Comparison of ENCODE assay signal across 8 cellular contexts in genomic region chr5:127878174-127878750, GRCh38.
DNase-seq lines count a peak whose midpoint lies in the region; ATAC-seq and TF ChIP-seq lines count a peak whose summit lies in the region.

No MANE protein-coding gene starts in this region.

- H3K4me3 ChIP-seq in GM12875 (ENCODE audit: low read depth, low read length): no peak overlapping the region
- H3K4me3 ChIP-seq in brain microvascular endothelial cell (ENCODE audit: low read depth, low read length): no peak overlapping the region
- H3K4me3 ChIP-seq in right lobe of liver: no peak overlapping the region
- H3K4me3 ChIP-seq in coronary artery: no peak overlapping the region

- H3K36me3 ChIP-seq in brain microvascular endothelial cell (replicated peaks): no peaks in the 10 kb centered on the region
- H3K36me3 ChIP-seq in right lobe of liver: no peaks in the 10 kb centered on the region

- in situ Hi-C loops in brain microvascular endothelial cell (cut with HindIII; ENCODE audit: low pct_ligation_motif_present, low sequenced_read_pairs): no loop called here

- H3K4me1 ChIP-seq in right lobe of liver: no peaks in the 10 kb centered on the region

- intact Hi-C loops in right lobe of liver (cut with DNase I): no loop called here

- no peaks in the 10 kb centered on the region for H3K27me3 ChIP-seq in brain microvascular endothelial cell (replicated peaks)
- no peaks in the 10 kb centered on the region for H3K27me3 ChIP-seq in right lobe of liver

- no peak for TF ChIP-seq POLR2A in right lobe of liver (IDR thresholded peaks at IDR 0.05)

- TF ChIP-seq CTCF in GM12875 (IDR thresholded peaks at IDR 0.05; ENCODE audit: borderline replicate concordance, insufficient read depth, low read depth, low read length): peak; percentile 47; the same call in 1 of the 2 replicates
- peak; percentile 80 for TF ChIP-seq CTCF in brain microvascular endothelial cell (IDR thresholded peaks at IDR 0.05; ENCODE audit: low read depth, low read length, missing control alignments)
- peak; percentile 46 to 67 (median 46) for TF ChIP-seq CTCF in right lobe of liver (IDR thresholded peaks at IDR 0.05)
- no peak for TF ChIP-seq CTCF in coronary artery (IDR thresholded peaks at IDR 0.05)

- DNase-seq in AG08395 (ENCODE audit: low spot score) (peak; percentile 47), NCI-H226 (peak; percentile 58), brain microvascular endothelial cell (peak; percentile 53), right lobe of liver (peak in 2 of 3 donors; percentile 48 to 54), coronary artery (ENCODE audit: low spot score) (no peak)

- H3K9me3 ChIP-seq in right lobe of liver: no peaks in the 10 kb centered on the region

- H3K27ac ChIP-seq in brain microvascular endothelial cell (no peak overlapping the region), right lobe of liver (no peak overlapping the region), coronary artery (no peak overlapping the region)

- ATAC-seq in right lobe of liver (peak; percentile 84 to 97 (median 92)), GM18511 (IDR thresholded peaks at IDR 0.05; ENCODE audit: unreplicated experiment) (no peak), GM19463 (IDR thresholded peaks at IDR 0.05; ENCODE audit: unreplicated experiment) (no peak)

- WGBS in right lobe of liver (ENCODE audit: insufficient coverage, low coverage, low lambda C conversion rate, missing lambda C conversion rate): 64% methylated on average over 3 of the region's 4 CpGs

Comparison
In these comparisons a context has a peak if more than half of its experiments do, and no peak if none do; other contexts are left out.
1. ATAC-seq: peak in right lobe of liver (4 of 4); none in GM18511 (single experiment) and GM19463 (single experiment).